In genomic region chr18:1914489-1914888, GRCh38 we compare ENCODE assay signal across 11 cellular contexts.
DNase-seq lines count a peak whose midpoint lies in the region; ATAC-seq and TF ChIP-seq lines count a peak whose summit lies in the region.
"Had no signal": no experiment of that assay in that cellular context is flagged by ENCODE, and none has a peak within 500 bp of the region (broad histone marks: within the 10 kb centered on the region; RNA-seq: fewer than 3 reads in every experiment).

No MANE protein-coding gene starts in this region.

- POLR2A ChIA-PET in PC-3 (lab: Charles Lee; ENCODE audit: unreplicated experiment) = no interaction called here

- H4K20me1 ChIP-seq in PC-3 (ENCODE audit: low read length) = no peaks in the 10 kb centered on the region

- H3K27me3 Mint-ChIP-seq in Calu3 (ENCODE audit: unreplicated experiment) = no peaks in the 10 kb centered on the region

- H3K36me3 Mint-ChIP-seq in Calu3 (ENCODE audit: insufficient read depth, unreplicated experiment) = no peaks in the 10 kb centered on the region

- CTCF ChIA-PET in Calu3 (lab: Charles Lee) = no interaction called here
- CTCF ChIA-PET in PC-3 (lab: Charles Lee) = no interaction called here

- H3K4me3 ChIP-seq in PC-3 (ENCODE audit: low read length) (no peak overlapping the region), sigmoid colon (no peak overlapping the region)

- H3K27ac ChIP-seq in PC-3 (ENCODE audit: low read length) (no peak overlapping the region), sigmoid colon (no peak overlapping the region)

- no peak overlapping the region for H2AFZ ChIP-seq in PC-3 (ENCODE audit: low read length)

- H3K27me3 ChIP-seq in PC-3 (ENCODE audit: low read length) (no peaks in the 10 kb centered on the region), sigmoid colon (no peaks in the 10 kb centered on the region)

- no peak overlapping the region for H3K27ac Mint-ChIP-seq in Calu3 (ENCODE audit: unreplicated experiment)
- H3K27ac Mint-ChIP-seq: activated naive CD4-positive, alpha-beta T cell treated with anti-CD3 and anti-CD28 coated beads, Interleukin-2, amount 50 U/mL, for 72 hours; T-helper 1 cell treated with Interleukin-12 subunit alpha and Interleukin-12 subunit beta and Interleukin-4 antibody, amounts not matched to agents 30 μg/mL and 1 μg/mL, for 36 hours had no signal

- DNase-seq in Calu3 (peak; percentile 18), PC-3 (peak; percentile 56), fibroblast of peridontal ligament (ENCODE audit: extremely low read depth) (peak; percentile 1), sigmoid colon (no peak), cerebellum (ENCODE audit: low spot score) (no peak), NCI-H2029 (lab: John Stamatoyannopoulos, UW) (no peak)
- no peak for DNase-seq in stimulated activated CD4-positive, alpha-beta T cell treated with anti-CD3 and anti-CD28 coated beads, Interleukin-1b, Interleukin-23, amount 100 ng/mL, for 48 hours
- DNase-seq: DMS79 had no signal

- BruUV-seq in Calu3 (replicated peaks; lab: Mats Ljungman, UMichigan) = no TSS peak
- no TSS peak for BruUV-seq in PC-3 (replicated peaks; lab: Mats Ljungman, UMichigan)

- no peaks in the 10 kb centered on the region for H3K4me1 Mint-ChIP-seq in Calu3 (ENCODE audit: low read depth, unreplicated experiment)

- no peak overlapping the region for H3K4me3 Mint-ChIP-seq in Calu3 (ENCODE audit: low read depth, unreplicated experiment)
- H3K4me3 Mint-ChIP-seq: T-helper 1 cell treated with Interleukin-12 subunit alpha and Interleukin-12 subunit beta and Interleukin-4 antibody, amounts not matched to agents 30 μg/mL and 1 μg/mL, for 36 hours had no signal

- no peaks in the 10 kb centered on the region for H3K4me1 ChIP-seq in PC-3 (ENCODE audit: insufficient read depth, low read length)
- H3K4me1 ChIP-seq in sigmoid colon = no peaks in the 10 kb centered on the region

- H3K9ac ChIP-seq in PC-3 (ENCODE audit: low read length) = no peak overlapping the region

- ATAC-seq in HG02884 (IDR thresholded peaks at IDR 0.05; ENCODE audit: unreplicated experiment) (peak; percentile 70), PC-3 (peak; percentile 81)
- ATAC-seq: activated naive CD4-positive, alpha-beta T cell treated with anti-CD3 and anti-CD28 coated beads, Interleukin-2, amount 50 U/mL, for 72 hours had no signal

- TF ChIP-seq POLR2A in sigmoid colon (IDR thresholded peaks at IDR 0.05) = no peak

- H3K36me3 ChIP-seq in PC-3 (ENCODE audit: low read depth, low read length) (no peaks in the 10 kb centered on the region), sigmoid colon (no peaks in the 10 kb centered on the region)

- peak; percentile 48 for TF ChIP-seq CTCF in Calu3 (IDR thresholded peaks at IDR 0.05; ENCODE audit: unreplicated experiment)
- peak; percentile 76 for TF ChIP-seq CTCF in PC-3 (conservative IDR thresholded peaks at IDR 0.05; ENCODE audit: low read depth, low read length)
- TF ChIP-seq CTCF in sigmoid colon (IDR thresholded peaks at IDR 0.05) = no peak

- H3K9me3 ChIP-seq in PC-3 (ENCODE audit: low read length) (0 out of 2 replicates have a peak, but pooled peaks cover 4% of the 10 kb centered on the region), sigmoid colon (peaks cover 0 to 6% (median 2%) of the 10 kb centered on the region in 4 donors)

- H3K9me3 Mint-ChIP-seq in Calu3 (ENCODE audit: low read depth, unreplicated experiment) = peaks cover 7% of the 10 kb centered on the region

- no peak overlapping the region for H3K4me2 ChIP-seq in PC-3 (ENCODE audit: low read length)

- no peaks in the 10 kb centered on the region for H3F3A ChIP-seq in PC-3 (ENCODE audit: low read length, unreplicated experiment)

- H3K79me2 ChIP-seq in PC-3 (ENCODE audit: low read length) = no peaks in the 10 kb centered on the region

- no peak for TF ChIP-seq EP300 in sigmoid colon (IDR thresholded peaks at IDR 0.05)

- no peaks in the 10 kb centered on the region for H3K9me2 ChIP-seq in PC-3 (replicated peaks; ENCODE audit: low read length)

- intact Hi-C loops in Calu3 (cut with micrococcal nuclease; ENCODE audit: unreplicated experiment) = loop anchor here (1.0 to 5.0 kb wide), 3 partner anchors 169 to 633 kb away; no protein-coding TSS in a partner anchor
- intact Hi-C loops in PC-3 (cut with micrococcal nuclease) = loop anchor here (1.0 to 10.0 kb wide), 3 partner anchors 170 to 632 kb away; no protein-coding TSS in a partner anchor
- intact Hi-C loops in sigmoid colon (cut with DNase I) = no loop called here

Comparison
In these comparisons a context has a peak if more than half of its experiments do, and no peak if none do; other contexts are left out.
1. DNase-seq: peak in Calu3 (single experiment), PC-3 (single experiment) and fibroblast of peridontal ligament (single experiment); none in sigmoid colon (single experiment), cerebellum (single experiment), stimulated activated CD4-positive, alpha-beta T cell treated with anti-CD3 and anti-CD28 coated beads, Interleukin-1b, Interleukin-23, amount 100 ng/mL, for 48 hours (single experiment) and NCI-H2029 (single experiment).
2. CTCF ChIP-seq: peak in Calu3 (single experiment) and PC-3 (single experiment); none in sigmoid colon (0 of 4).